ENCODE assay signal across 17 cellular contexts in genomic region chr3:64616953-64617352, GRCh38.
DNase-seq lines count a peak whose midpoint lies in the region; ATAC-seq and TF ChIP-seq lines count a peak whose summit lies in the region.
"Had no signal": no experiment of that assay in that cellular context is flagged by ENCODE, and none has a peak within 500 bp of the region (broad histone marks: within the 10 kb centered on the region; RNA-seq: fewer than 3 reads in every experiment).

No MANE protein-coding gene starts in this region.

- peak overlapping the region; percentile 87 for H3K27ac ChIP-seq in left ventricle myocardium inferior (replicated peaks)

- H3K4me1 Mint-ChIP-seq in activated T-helper 2 cell treated with anti-CD3 and anti-CD28 coated beads, Interferon-gamma antibody, Interleukin-2, Interleukin-4, amounts not matched to agents 10 μg/mL and 5 μg/mL and 100 μg/mL, durations not matched to agents 14 hours and 24 hours and 36 hours (ENCODE audit: low read depth), result no peaks in the 10 kb centered on the region

- H3K27ac Mint-ChIP-seq in activated T-helper 2 cell treated with anti-CD3 and anti-CD28 coated beads, Interferon-gamma antibody, Interleukin-2, Interleukin-4, amounts not matched to agents 10 μg/mL and 5 μg/mL and 100 μg/mL, durations not matched to agents 14 hours and 24 hours and 36 hours, result no peak overlapping the region

- H3K27me3 Mint-ChIP-seq in activated T-helper 2 cell treated with anti-CD3 and anti-CD28 coated beads, Interferon-gamma antibody, Interleukin-2, Interleukin-4, amounts not matched to agents 10 μg/mL and 5 μg/mL and 100 μg/mL, durations not matched to agents 14 hours and 24 hours and 36 hours (ENCODE audit: low read depth), result no peaks in the 10 kb centered on the region

- peak; percentile 31 for DNase-seq in CMK (ENCODE audit: low read depth)
- DNase-seq in MV-4-11 (lab: John Stamatoyannopoulos, UW), result peak; percentile 22
- DNase-seq in left ventricle myocardium inferior, result no peak
- DNase-seq in pulmonary artery endothelial cell (ENCODE audit: low read depth, low spot score), result peak; percentile 98
- DNase-seq in activated T-helper 2 cell treated with anti-CD3 and anti-CD28 coated beads, Interferon-gamma antibody, Interleukin-2, Interleukin-4, amounts not matched to agents 10 μg/mL and 5 μg/mL and 100 μg/mL, durations not matched to agents 14 hours and 24 hours and 36 hours (ENCODE audit: low spot score), result no peak
- no peak for DNase-seq in SW 1271 (lab: John Stamatoyannopoulos, UW)
- DNase-seq: ACHN, AML-193, EL, IMR-90, Karpas-422, MG63, NCI-H1092 treated with DMSO at 0.1 percent for 48 hours, NCI-H1694, NCI-H69, SHP77 treated with DMSO at 0.1 percent for 48 hours had no signal

- no peak overlapping the region for H3K4me3 Mint-ChIP-seq in activated T-helper 2 cell treated with anti-CD3 and anti-CD28 coated beads, Interferon-gamma antibody, Interleukin-2, Interleukin-4, amounts not matched to agents 10 μg/mL and 5 μg/mL and 100 μg/mL, durations not matched to agents 14 hours and 24 hours and 36 hours (ENCODE audit: low read depth)

- no peak for ATAC-seq in HG03139 (IDR thresholded peaks at IDR 0.05; ENCODE audit: unreplicated experiment)

- no peaks in the 10 kb centered on the region for H3K36me3 Mint-ChIP-seq in activated T-helper 2 cell treated with anti-CD3 and anti-CD28 coated beads, Interferon-gamma antibody, Interleukin-2, Interleukin-4, amounts not matched to agents 10 μg/mL and 5 μg/mL and 100 μg/mL, durations not matched to agents 14 hours and 24 hours and 36 hours (ENCODE audit: low read depth)

- H3K27me3 ChIP-seq in left ventricle myocardium inferior (ENCODE audit: low read depth), result no peaks in the 10 kb centered on the region
- H3K27me3 ChIP-seq: MG63 had no signal

- H3K9me3 ChIP-seq in left ventricle myocardium inferior (replicated peaks), result peaks cover 5% of the 10 kb centered on the region
- H3K9me3 ChIP-seq: MG63 had no signal

- no peak for TF ChIP-seq CTCF in left ventricle myocardium inferior (IDR thresholded peaks at IDR 0.05; ENCODE audit: borderline replicate concordance)

- H3K36me3 ChIP-seq in left ventricle myocardium inferior, result peaks cover 29% of the 10 kb centered on the region
- H3K36me3 ChIP-seq: MG63 had no signal

- H3K4me1 ChIP-seq in left ventricle myocardium inferior, result peaks cover 54% of the 10 kb centered on the region

- no peak overlapping the region for H3K4me3 ChIP-seq in left ventricle myocardium inferior
- H3K4me3 ChIP-seq: MG63 had no signal

- no peaks in the 10 kb centered on the region for H3K9me3 Mint-ChIP-seq in activated T-helper 2 cell treated with anti-CD3 and anti-CD28 coated beads, Interferon-gamma antibody, Interleukin-2, Interleukin-4, amounts not matched to agents 10 μg/mL and 5 μg/mL and 100 μg/mL, durations not matched to agents 14 hours and 24 hours and 36 hours

- intact Hi-C loops in left ventricle myocardium inferior (cut with micrococcal nuclease), result no loop called here
- intact Hi-C loops in activated T-helper 2 cell treated with anti-CD3 and anti-CD28 coated beads, Interferon-gamma antibody, Interleukin-2, Interleukin-4, amounts not matched to agents 10 μg/mL and 5 μg/mL and 100 μg/mL, durations not matched to agents 14 hours and 24 hours and 36 hours (cut with micrococcal nuclease), result no loop called here

Comparison
In these comparisons a context has a peak if more than half of its experiments do, and no peak if none do; other contexts are left out.
1. DNase-seq: peak in CMK (single experiment), MV-4-11 (single experiment) and pulmonary artery endothelial cell (single experiment); none in left ventricle myocardium inferior (single experiment), activated T-helper 2 cell treated with anti-CD3 and anti-CD28 coated beads, Interferon-gamma antibody, Interleukin-2, Interleukin-4, amounts not matched to agents 10 μg/mL and 5 μg/mL and 100 μg/mL, durations not matched to agents 14 hours and 24 hours and 36 hours (single experiment) and SW 1271 (0 of 2).